Comparison of ENCODE assay signal across 8 cellular contexts in genomic region chr21:37563641-37564340, GRCh38.
A peak's percentile ranks its signal among the peaks of the same experiment; 100 is the strongest.
DNase-seq lines count a peak whose midpoint lies in the region; ATAC-seq, FAIRE-seq and TF ChIP-seq lines count a peak whose summit lies in the region.

No MANE protein-coding gene starts in this region.

- RAD21 ChIA-PET in HCT116 (lab: Charles Lee; ENCODE audit: low non-redundant PET in 1 of 2, low total read pairs in 2 of 2, uncharacterized antibody in 2 of 2, unreplicated experiment in 2 of 2) = no interaction called here

- peak overlapping the region; percentile 69 for H3K9ac ChIP-seq in HCT116 (ENCODE audit: low read length)
- H3K9ac ChIP-seq in MM.1S (ENCODE audit: low read length) = peak overlapping the region; percentile 86

- TF ChIP-seq CTCF in HCT116 (IDR thresholded peaks at IDR 0.05 in 2 of 3, conservative IDR thresholded peaks at IDR 0.05 in 1 of 3; ENCODE audit: borderline replicate concordance in 1 of 3, insufficient read depth in 1 of 3, low read depth in 2 of 3, low read length in 2 of 3) (no peak), MM.1S (IDR thresholded peaks at IDR 0.05; ENCODE audit: low read length) (peak; percentile 67), omental fat pad (IDR thresholded peaks at IDR 0.05) (no peak)

- H3K9me3 ChIP-seq in HCT116 (ENCODE audit: control insufficient read depth in 1 of 2, insufficient read depth in 1 of 2, low read depth in 1 of 2, low read length in 2 of 2) (peaks cover 0 to 5% of the 10 kb centered on the region in 2 experiments; a peak in 1 of 4 replicates), MM.1S (replicated peaks; ENCODE audit: insufficient read depth, low read length) (no peaks in the 10 kb centered on the region), SJCRH30 (replicated peaks) (no peaks in the 10 kb centered on the region)

- intact Hi-C loops in HCT116 (cut with micrococcal nuclease) = loop anchor here (2.0 kb wide), 1 partner anchor 297 kb away; the partner anchor contains the start of gene VPS26C

- peaks cover 16 to 29% of the 10 kb centered on the region in 2 experiments for H3K4me1 ChIP-seq in HCT116 (ENCODE audit: control insufficient read depth in 1 of 2, insufficient read depth in 2 of 2, low read length in 2 of 2)
- H3K4me1 ChIP-seq in MM.1S (ENCODE audit: low read length) = peaks cover 15% of the 10 kb centered on the region
- no peaks in the 10 kb centered on the region for H3K4me1 ChIP-seq in SJCRH30

- DNase-seq in GM04504 (ENCODE audit: low read depth) = peak; percentile 82
- peak; percentile 79 for DNase-seq in HCT116 (ENCODE audit: low read depth, low spot score)
- DNase-seq in MM.1S = peak; percentile 100
- peak; percentile 94 to 95 for DNase-seq in SJCRH30
- peak; percentile 92 for DNase-seq in activated naive CD4-positive, alpha-beta T cell treated with Interleukin-2 at 50 U/mL for 16 hours
- DNase-seq in frontal cortex (ENCODE audit: low spot score in 2 of 2) = peak; percentile 91 to 92
- DNase-seq in omental fat pad (ENCODE audit: low spot score) = peak; percentile 74

- no peak for FAIRE-seq in frontal cortex (lab: Jason Lieb, UNC)

- H3K27ac ChIP-seq in HCT116 (ENCODE audit: low read depth, low read length) (peak overlapping the region; percentile 89), MM.1S (ENCODE audit: low read length) (peak overlapping the region; percentile 89), SJCRH30 (peak overlapping the region; percentile 64), temporal lobe (ENCODE audit: low read depth, low read length) (peak overlapping the region; percentile 94)

- BruUV-seq in HCT116 (replicated peaks; lab: Mats Ljungman, UMichigan) = TSS peak; percentile 66

- H4K20me1 ChIP-seq in HCT116 (ENCODE audit: insufficient read depth) (no peaks in the 10 kb centered on the region), MM.1S (ENCODE audit: insufficient read depth, low read length) (no peaks in the 10 kb centered on the region)

- H3K79me2 ChIP-seq in HCT116 (ENCODE audit: insufficient read depth, low read length) (no peaks in the 10 kb centered on the region), MM.1S (ENCODE audit: low read length) (0 out of 2 replicates have a peak, but pooled peaks cover 6% of the 10 kb centered on the region)

- POLR2A ChIA-PET in HCT116 (lab: Charles Lee) = interaction anchor here (0.8 to 1.1 kb wide), 2 partner anchors 10 to 11 kb away, joined by 3 read pairs; no protein-coding TSS in a partner anchor

- H3K9me2 ChIP-seq in HCT116 (ENCODE audit: insufficient read depth) (no peaks in the 10 kb centered on the region), MM.1S (replicated peaks; ENCODE audit: insufficient read depth, low read length) (no peaks in the 10 kb centered on the region)

- H2AFZ ChIP-seq in HCT116 (ENCODE audit: low read depth, low read length, poor library complexity, severe bottlenecking) (peak overlapping the region; percentile 81), MM.1S (ENCODE audit: low read length) (peak overlapping the region; percentile 96)

- H3K4me2 ChIP-seq in HCT116 (ENCODE audit: low read length) = peak overlapping the region; percentile 100
- H3K4me2 ChIP-seq in MM.1S (ENCODE audit: low read depth, low read length) = peak overlapping the region; percentile 88

- CTCF ChIA-PET in HCT116 (lab: Charles Lee) = interaction anchor here (0.9 to 1.5 kb wide), 5 partner anchors 33 to 574 kb away, joined by 3 to 9 read pairs (median 5); no protein-coding TSS in a partner anchor

- no peak for TF ChIP-seq RAD21 in HCT116 (IDR thresholded peaks at IDR 0.05; ENCODE audit: low read depth)

- H3F3A ChIP-seq in MM.1S (ENCODE audit: insufficient read depth, low read length) = peaks cover 14% of the 10 kb centered on the region; the same call in 1 of the 2 replicates

- H3K27me3 ChIP-seq in HCT116 (ENCODE audit: insufficient read depth, low read length) (no peaks in the 10 kb centered on the region), MM.1S (replicated peaks; ENCODE audit: insufficient read depth, low read length) (no peaks in the 10 kb centered on the region), SJCRH30 (no peaks in the 10 kb centered on the region)

- peak; percentile 65 for TF ChIP-seq POLR2A in HCT116 (IDR thresholded peaks at IDR 0.05; ENCODE audit: borderline replicate concordance, extremely low read depth, insufficient read depth, insufficient read length)

- H3K4me3 ChIP-seq in HCT116 (replicated peaks in 1 of 2; ENCODE audit: low read depth in 1 of 2, low read length in 2 of 2) (peak overlapping the region; percentile 54 to 64), MM.1S (ENCODE audit: low read length) (peak overlapping the region; percentile 84), SJCRH30 (peak overlapping the region; percentile 69)

- H3K36me3 ChIP-seq in HCT116 (ENCODE audit: control insufficient read depth in 1 of 2, insufficient read depth in 2 of 2, low read length in 2 of 2) (no peaks in the 10 kb centered on the region), MM.1S (replicated peaks; ENCODE audit: insufficient read depth, low read length) (no peaks in the 10 kb centered on the region), SJCRH30 (no peaks in the 10 kb centered on the region)

- peak; percentile 83 for ATAC-seq in HCT116
- ATAC-seq in omental fat pad (ENCODE audit: low FRiP score) = peak; percentile 85

TF ChIP-seq in HCT116, 20 proteins besides CTCF, POLR2A, EP300 and RAD21:
- TF ChIP-seq ELF1 (IDR thresholded peaks at IDR 0.05; ENCODE audit: borderline replicate concordance, low read depth) (no peak), ZFX (IDR thresholded peaks at IDR 0.05) (peak; percentile 19; the same call in 1 of the 2 replicates), POLR2AphosphoS5 (IDR thresholded peaks at IDR 0.05; ENCODE audit: low read depth, low read length) (0 out of 2 replicates have a peak, but pooled peaks have one; percentile 46), MAX (IDR thresholded peaks at IDR 0.05) (no peak), TCF7L2 (IDR thresholded peaks at IDR 0.05; ENCODE audit: borderline replicate concordance, extremely low read depth, insufficient read depth, insufficient read length) (no peak), FOSL1 (IDR thresholded peaks at IDR 0.05; ENCODE audit: low read depth) (no peak)

Comparison
In these comparisons a context has a peak if more than half of its experiments do, and no peak if none do; other contexts are left out.
1. Peak in every context shown above with its lines: DNase-seq, ATAC-seq, H3K4me3 ChIP-seq and H3K27ac ChIP-seq.